ENCODE assay signal across 8 cellular contexts in genomic region chr13:33728271-33729037, GRCh38.
DNase-seq lines count a peak whose midpoint lies in the region; ATAC-seq, FAIRE-seq and TF ChIP-seq lines count a peak whose summit lies in the region.

No MANE protein-coding gene starts in this region.

- in situ Hi-C loops in GM13977 (cut with MboI; ENCODE audit: low pct_unique_long_range_greater_than_20kb, low sequenced_read_pairs, unreplicated experiment), result loop anchor here (10.0 kb wide), 1 partner anchor 184 kb away; no protein-coding TSS in a partner anchor

- CTCF ChIA-PET in T-cell (lab: Charles Lee), result interaction anchor here in 1 of 2 donors (0.6 to 1.6 kb wide), 2 partner anchors 126 to 500 kb away, joined by 4 read pairs; no protein-coding TSS in a partner anchor

- H3K9me3 Mint-ChIP-seq in T-cell, result no peaks in the 10 kb centered on the region

- H3K4me3 Mint-ChIP-seq in T-cell, result no peak overlapping the region

- no peak overlapping the region for H3K27ac Mint-ChIP-seq in T-cell

- no peak for FAIRE-seq in D721Med (lab: Jason Lieb, UNC)

- peaks cover 4 to 11% (median 5%) of the 10 kb centered on the region in 3 donors for H3K4me1 Mint-ChIP-seq in T-cell

- DNase-seq in GM13977 (ENCODE audit: low spot score), result peak; percentile 36
- DNase-seq in MG63, result peak; percentile 85
- DNase-seq in fibroblast of mammary gland (ENCODE audit: low read depth), result peak; percentile 36
- no peak for DNase-seq in T-cell
- no peak for DNase-seq in D721Med (ENCODE audit: insufficient read length, low spot score)
- no peak for DNase-seq in stimulated activated CD4-positive, alpha-beta T cell treated with anti-CD3 and anti-CD28 coated beads, Interleukin-2, amount 100 ng/mL, for 24 hours
- no peak for DNase-seq in NCI-H1092 (lab: John Stamatoyannopoulos, UW)

- H3K36me3 Mint-ChIP-seq in T-cell, result no peaks in the 10 kb centered on the region

- POLR2A ChIA-PET in T-cell (lab: Charles Lee), result no interaction called here

- no peaks in the 10 kb centered on the region for H3K27me3 Mint-ChIP-seq in T-cell

- H3K9me3 ChIP-seq in MG63, result no peaks in the 10 kb centered on the region

- ATAC-seq in GM21786 (IDR thresholded peaks at IDR 0.05; ENCODE audit: unreplicated experiment), result peak; percentile 88
- ATAC-seq in T-cell (replicated peaks in 1 of 4), result no peak

- no peak for TF ChIP-seq CTCF in GM13977 (IDR thresholded peaks at IDR 0.05; ENCODE audit: extremely low read depth, insufficient read depth, missing control alignments)
- TF ChIP-seq CTCF in fibroblast of mammary gland (conservative IDR thresholded peaks at IDR 0.05; ENCODE audit: control insufficient read depth, insufficient read depth, low read depth, low read length), result no peak
- no peak for TF ChIP-seq CTCF in D721Med (IDR thresholded peaks at IDR 0.05; ENCODE audit: insufficient read depth, missing control alignments)

- no peaks in the 10 kb centered on the region for H3K36me3 ChIP-seq in MG63

- H3K4me3 ChIP-seq in MG63, result no peak overlapping the region
- H3K4me3 ChIP-seq in fibroblast of mammary gland (ENCODE audit: control insufficient read depth, low read depth, low read length), result no peak overlapping the region

- no peaks in the 10 kb centered on the region for H3K27me3 ChIP-seq in MG63

Comparison
In these comparisons a context has a peak if more than half of its experiments do, and no peak if none do; other contexts are left out.
1. DNase-seq: peak in GM13977 (single experiment), MG63 (single experiment) and fibroblast of mammary gland (single experiment); none in T-cell (0 of 34), D721Med (single experiment), stimulated activated CD4-positive, alpha-beta T cell treated with anti-CD3 and anti-CD28 coated beads, Interleukin-2, amount 100 ng/mL, for 24 hours (0 of 2) and NCI-H1092 (single experiment).